In the genomic region with DNA sequence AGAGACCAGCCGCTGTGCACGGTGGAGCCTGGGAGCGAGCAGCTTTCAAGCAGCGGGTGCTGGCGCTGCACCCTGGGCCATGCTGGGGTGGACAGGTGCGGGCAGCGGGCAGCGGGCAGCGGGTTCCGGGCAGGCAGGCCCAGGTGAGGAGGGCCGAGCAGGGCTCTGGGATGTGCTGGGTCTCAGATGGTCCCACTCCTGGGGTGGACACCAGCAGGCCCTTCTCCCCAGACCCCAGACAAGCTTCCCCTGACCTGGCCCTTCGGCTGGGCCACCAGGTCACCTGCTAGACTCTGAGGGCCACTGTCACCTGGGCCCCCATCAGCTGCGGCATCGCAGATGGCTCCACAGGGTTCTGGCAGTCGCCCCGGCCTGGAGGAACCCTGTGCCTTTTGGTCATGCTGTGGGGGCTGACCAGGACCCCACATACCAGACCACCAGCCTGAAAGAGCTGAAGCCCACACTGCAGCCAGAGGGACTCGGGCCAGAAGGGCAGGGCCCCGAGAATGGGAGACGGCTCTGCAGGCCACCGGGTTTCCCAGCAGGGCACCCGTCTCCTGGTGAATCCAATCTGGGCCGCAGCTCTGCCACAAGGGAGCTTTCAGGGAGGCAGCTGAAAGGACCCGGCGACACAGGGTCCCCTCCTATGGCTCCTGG, we compare ENCODE assay signal across 27 cellular contexts. TPM values are rescaled to one million over a fixed set of nuclear protein-coding genes. Genes with fewer than 3 reads are reported as not detected.
"Had no signal": no experiment of that assay in that cellular context is flagged by ENCODE, and none has a peak within 500 bp of the region (broad histone marks: within the 10 kb centered on the region; RNA-seq: fewer than 3 reads in every experiment).

No MANE protein-coding gene starts in this region.

- H3K27ac ChIP-seq: KMS-11, PC-9, SJSA1 had no signal

- H3K4me3 ChIP-seq: PC-9, SJSA1 had no signal

- H3K36me3 ChIP-seq: SJSA1 had no signal

- H3K4me3 Mint-ChIP-seq: activated CD8-positive, alpha-beta T cell treated with anti-CD3 and anti-CD28 coated beads, Interleukin-2, amount 10 ng/mL, durations not matched to agents 7 days and 5 days; brain; T-helper 17 cell; WTC11 had no signal

- H3K9me3 ChIP-seq: SJSA1 had no signal

- DNase-seq: activated CD4-positive, alpha-beta T cell treated with anti-CD3 and anti-CD28 coated beads for 48 hours; activated CD4-positive, alpha-beta T cell treated with anti-CD3 and anti-CD28 coated beads, Interleukin-2, amount 50 U/mL, for 4 hours; activated CD4-positive, CD25-positive, alpha-beta regulatory T cell treated with anti-CD3 and anti-CD28 coated beads, Interleukin-2, amount 50 U/mL, for 72 hours; activated CD8-positive, alpha-beta memory T cell treated with anti-CD3 and anti-CD28 coated beads, Interleukin-2, amount 50 U/mL, for 48 hours; activated CD8-positive, alpha-beta T cell treated with anti-CD3 and anti-CD28 coated beads, Interleukin-2, amount 10 ng/mL, durations not matched to agents 7 days and 5 days; activated naive CD4-positive, alpha-beta T cell treated with anti-CD3 and anti-CD28 coated beads, Interleukin-2, amount 50 U/mL, for 16 hours; activated T-cell treated with anti-CD3 and anti-CD28 coated beads, Interleukin-2, amount 50 U/mL, for 1 hour; amniotic stem cell; NCI-H1092; NCI-H1417; NCI-H1930; NCI-H2171; NCI-H2227 treated with DMSO at 0.1 percent for 48 hours; NCI-H446 treated with DMSO at 0.1 percent for 48 hours; NCI-H524 treated with DMSO at 0.1 percent for 48 hours; NCI-H82; PC-9; SHP77; T-helper 9 cell had no signal

- ATAC-seq: activated CD8-positive, alpha-beta T cell treated with anti-CD3 and anti-CD28 coated beads, Interleukin-2, amount 10 ng/mL, durations not matched to agents 7 days and 5 days; T-helper 17 cell; WTC11 had no signal

- H3K36me3 Mint-ChIP-seq: brain, WTC11 had no signal

- H3K9me3 Mint-ChIP-seq: brain, WTC11 had no signal

- H3K27ac Mint-ChIP-seq: activated CD8-positive, alpha-beta T cell treated with anti-CD3 and anti-CD28 coated beads, Interleukin-2, amount 10 ng/mL, durations not matched to agents 7 days and 5 days; brain; T-helper 17 cell; WTC11 had no signal

- H3K4me1 ChIP-seq: SJSA1 had no signal

RNA-seq across cellular contexts. Expression of a gene that starts 2.0 kb away (rescaled TPM):
- total RNA-seq: activated CD8-positive, alpha-beta T cell treated with anti-CD3 and anti-CD28 coated beads, Interleukin-2, amount 10 ng/mL, durations not matched to agents 7 days and 5 days; astrocyte; MCF 10A; PC-9; RPMI7951; T-helper 17 cell had no signal

RNA-seq across cellular contexts. Expression of a gene that starts 21.7 kb away (rescaled TPM):
- total RNA-seq: activated CD8-positive, alpha-beta T cell treated with anti-CD3 and anti-CD28 coated beads, Interleukin-2, amount 10 ng/mL, durations not matched to agents 7 days and 5 days; astrocyte; MCF 10A; PC-9; RPMI7951; SJSA1; T-helper 17 cell; WTC11 had no signal
